Comparison of ENCODE assay signal across 20 cellular contexts in genomic region chr18:79387615-79388014, GRCh38.
"Had no signal": no experiment of that assay in that cellular context is flagged by ENCODE, and none has a peak within 500 bp of the region (broad histone marks: within the 10 kb centered on the region; RNA-seq: fewer than 3 reads in every experiment).

No MANE protein-coding gene starts in this region.

- H3K36me3 ChIP-seq: esophagus squamous epithelium, gastroesophageal sphincter, suprapubic skin, thyroid gland had no signal

- H3K9me3 ChIP-seq: esophagus squamous epithelium, gastroesophageal sphincter, suprapubic skin, thyroid gland had no signal

- H3K9me3 Mint-ChIP-seq: naive B cell, nephron, type B pancreatic cell had no signal

- FAIRE-seq: kidney, urothelium cell line had no signal

- H3K27ac Mint-ChIP-seq: nephron, type B pancreatic cell had no signal

- H2AFZ ChIP-seq: hepatocyte, parathyroid adenoma had no signal

- DNase-seq: effector memory CD4-positive, alpha-beta T cell; esophagus squamous epithelium; foreskin fibroblast; left cardiac atrium; left ventricle myocardium superior; mesendoderm; naive B cell; stimulated activated CD4-positive, alpha-beta T cell treated with anti-CD3 and anti-CD28 coated beads, Interleukin-2, amount 100 ng/mL, for 24 hours; stimulated activated naive CD4-positive, alpha-beta T cell treated with Interleukin-2 at 50 U/mL for 16 hours had no signal

- H3K27me3 Mint-ChIP-seq: naive B cell had no signal

- ATAC-seq: gastroesophageal sphincter, left cardiac atrium, left ventricle myocardium superior, sciatic nerve had no signal

- H3K36me3 Mint-ChIP-seq: naive B cell, type B pancreatic cell had no signal

- H3K4me3 ChIP-seq: esophagus squamous epithelium, gastroesophageal sphincter, hepatocyte, skin epidermis, suprapubic skin, thyroid gland had no signal

- H3K27ac ChIP-seq: esophagus squamous epithelium, gastroesophageal sphincter, hepatocyte, parathyroid adenoma, skin epidermis, suprapubic skin, thyroid gland had no signal

- H3K4me3 Mint-ChIP-seq: naive B cell, nephron, type B pancreatic cell had no signal

- H3K79me2 ChIP-seq: hepatocyte, parathyroid adenoma had no signal

- H3K9ac ChIP-seq: parathyroid adenoma had no signal

- H3K4me1 ChIP-seq: parathyroid adenoma, thyroid gland had no signal

- H3K4me2 ChIP-seq: hepatocyte had no signal
